Comparison of ENCODE assay signal across 1 cellular context in genomic region chr5:124393564-124394379, GRCh38.
TF ChIP-seq lines count a peak whose summit lies in the region.

No MANE protein-coding gene starts in this region.

TF ChIP-seq in H1, 55 proteins besides CTCF, POLR2A, EP300 and RAD21:
- TF ChIP-seq CHD7 (IDR thresholded peaks at IDR 0.05; ENCODE audit: insufficient replicate concordance, low read length) = no peak
- no peak for TF ChIP-seq PHF8 (conservative IDR thresholded peaks at IDR 0.05; ENCODE audit: low read depth, low read length)
- TF ChIP-seq KDM1A (IDR thresholded peaks at IDR 0.05; ENCODE audit: borderline replicate concordance, low read length) = no peak
- TF ChIP-seq SIRT6 (IDR thresholded peaks at IDR 0.05; ENCODE audit: low read length) = no peak
